Comparison of ENCODE assay signal across 8 cellular contexts in the genomic region with DNA sequence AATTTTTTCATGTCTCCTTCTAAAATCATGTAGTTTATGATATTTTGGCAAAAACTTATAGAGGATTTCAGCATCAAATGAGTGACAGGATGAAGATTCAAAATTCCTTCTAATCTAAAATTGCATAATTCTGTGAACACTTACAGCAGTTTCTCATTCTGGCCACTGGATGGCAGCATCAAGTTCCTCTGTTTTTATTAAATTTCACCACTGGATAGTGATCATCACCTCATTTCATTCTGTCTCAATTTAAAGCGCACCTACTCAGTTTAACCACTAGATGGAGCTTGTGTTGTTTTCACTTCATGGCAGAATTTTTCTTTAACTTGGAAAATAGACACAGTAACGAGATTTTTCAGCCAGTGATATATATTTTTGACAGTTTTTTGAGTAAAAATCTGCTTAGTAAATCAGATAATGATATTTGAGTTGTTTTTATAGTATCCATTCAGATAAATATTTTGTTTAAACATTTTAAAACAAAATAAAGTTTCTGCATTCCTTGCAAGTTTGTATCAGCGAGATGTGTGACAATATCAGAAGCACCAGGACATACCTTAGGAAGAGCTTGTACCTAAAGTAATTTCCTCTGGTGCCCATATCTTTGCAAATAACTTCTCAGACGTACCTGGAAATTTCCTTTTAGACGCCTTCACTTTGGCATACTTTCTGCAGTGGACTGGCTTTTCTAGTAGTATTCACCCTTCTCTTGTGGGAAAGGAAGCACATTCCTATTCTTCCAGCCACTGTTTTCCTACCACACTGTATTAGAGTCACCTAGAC.
A peak's percentile ranks its signal among the peaks of the same experiment; 100 is the strongest.
DNase-seq lines count a peak whose midpoint lies in the region; ATAC-seq and TF ChIP-seq lines count a peak whose summit lies in the region.

No MANE protein-coding gene starts in this region.

- peaks cover 9% of the 10 kb centered on the region for H3K4me1 Mint-ChIP-seq in activated B cell treated with CpG ODN at 0.5 μM for 24 hours

- POLR2A ChIA-PET in activated B cell treated with CpG ODN at 0.5 μM for 24 hours (lab: Charles Lee) = interaction anchor here (1.2 kb wide), 1 partner anchor 18 kb away, joined by 3 read pairs; no protein-coding TSS in a partner anchor

- peaks cover 52% of the 10 kb centered on the region for H3K36me3 Mint-ChIP-seq in activated B cell treated with CpG ODN at 0.5 μM for 24 hours (ENCODE audit: low read depth)

- peak; percentile 64 for ATAC-seq in GM19397 (IDR thresholded peaks at IDR 0.05; ENCODE audit: unreplicated experiment)
- peak; percentile 93 for ATAC-seq in HG03439 (IDR thresholded peaks at IDR 0.05; ENCODE audit: unreplicated experiment)
- peak; percentile 99 for ATAC-seq in activated B cell treated with CpG ODN at 0.5 μM for 24 hours (ENCODE audit: low read depth)

- H3K9me3 Mint-ChIP-seq in activated B cell treated with CpG ODN at 0.5 μM for 24 hours = peaks cover 2% of the 10 kb centered on the region

- no peaks in the 10 kb centered on the region for H3K27me3 Mint-ChIP-seq in activated B cell treated with CpG ODN at 0.5 μM for 24 hours

- H3K4me3 Mint-ChIP-seq in activated B cell treated with CpG ODN at 0.5 μM for 24 hours = no peak overlapping the region

- CTCF ChIA-PET in activated B cell treated with CpG ODN at 0.5 μM for 24 hours (lab: Charles Lee) = interaction anchor here (0.6 to 2.4 kb wide), 14 partner anchors 11 to 254 kb away, joined by 3 to 15 read pairs (median 4); no protein-coding TSS in a partner anchor

- peak; percentile 79 for TF ChIP-seq CTCF in activated B cell treated with CpG ODN at 0.5 μM for 24 hours (IDR thresholded peaks at IDR 0.05)

- intact Hi-C loops in activated B cell treated with CpG ODN at 0.5 μM for 24 hours (cut with micrococcal nuclease) = loop anchor here (1.0 to 5.0 kb wide), 6 partner anchors 76 to 250 kb away; partner anchors contain the start of gene KYNU

- no peak overlapping the region for H3K27ac Mint-ChIP-seq in activated B cell treated with CpG ODN at 0.5 μM for 24 hours

- peak; percentile 64 for DNase-seq in COLO829 (ENCODE audit: low spot score)
- DNase-seq in NCI-H446 treated with DMSO at 0.1 percent for 48 hours (lab: John Stamatoyannopoulos, UW) = peak; percentile 86
- DNase-seq in activated B cell treated with CpG ODN at 0.5 μM for 24 hours = no peak
- DNase-seq in dedifferentiated amniotic fluid mesenchymal stem cell (ENCODE audit: extremely low spot score) = peak; percentile 88
- peak; percentile 91 for DNase-seq in medulla oblongata (ENCODE audit: extremely low spot score)
- peak; percentile 17 to 42 for DNase-seq in stimulated activated CD8-positive, alpha-beta memory T cell treated with anti-CD3 and anti-CD28 coated beads, Interleukin-7, amount 100 ng/mL, for 4 hours (ENCODE audit: low read depth in 2 of 2)
